In the genomic region with DNA sequence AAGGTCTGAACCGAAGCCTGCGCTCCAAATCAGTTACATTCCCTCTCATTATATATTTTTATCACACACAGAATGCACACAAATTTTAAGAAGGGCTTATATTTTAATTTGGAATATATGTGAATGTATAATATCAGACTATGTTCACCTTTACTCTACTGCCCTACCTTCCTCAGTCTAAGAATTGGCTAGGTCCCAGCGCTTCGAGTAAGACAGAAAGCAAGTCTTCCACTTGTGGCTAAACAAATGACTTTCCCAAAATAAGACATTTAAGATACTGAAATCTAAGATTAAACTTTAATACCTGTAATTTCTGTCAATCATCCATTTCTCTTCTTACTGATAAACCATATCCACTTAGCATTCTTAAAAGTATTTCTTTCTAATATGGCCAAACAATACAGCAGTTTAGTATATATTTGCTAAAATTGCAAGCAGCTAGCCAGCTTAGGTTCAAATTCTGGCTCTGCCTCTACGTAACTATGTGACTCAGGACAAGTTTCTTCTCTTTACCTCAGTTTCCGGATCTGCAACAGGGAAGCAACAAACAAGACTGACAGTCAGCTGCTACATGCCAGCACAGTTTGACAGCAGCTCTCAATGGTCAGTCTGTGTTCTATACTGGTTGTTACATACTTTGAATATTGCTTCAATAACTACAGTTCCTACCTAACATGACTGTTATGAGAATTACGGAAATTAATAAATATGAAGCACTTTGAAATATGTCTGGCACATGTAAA, we compare ENCODE assay signal across 1 cellular context.
TF ChIP-seq lines count a peak whose summit lies in the region.

No MANE protein-coding gene starts in this region.

TF ChIP-seq in WTC11, 78 proteins besides CTCF, POLR2A, EP300 and RAD21 (continued from another document):
- TF ChIP-seq NR3C1 (CRISPR knock-in tag; conservative IDR thresholded peaks at IDR 0.05; ENCODE audit: low read depth): no peak
